29 cellular contexts compared by ENCODE assay signal in genomic region chr1:39791838-39792237, GRCh38. TPM values are rescaled to one million over a fixed set of nuclear protein-coding genes. Genes with fewer than 3 reads are reported as not detected.
"Had no signal": no experiment of that assay in that cellular context is flagged by ENCODE, and none has a peak within 500 bp of the region (broad histone marks: within the 10 kb centered on the region; RNA-seq: fewer than 3 reads in every experiment).

No MANE protein-coding gene starts in this region.

- H3K9me3 ChIP-seq: stomach, suprapubic skin, testis, thoracic aorta, thyroid gland, tibial artery, tibial nerve, transverse colon, upper lobe of left lung, upper lobe of right lung, uterus, vagina had no signal

- H3K36me3 ChIP-seq: stomach, suprapubic skin, thoracic aorta, thyroid gland, tibial artery, tibial nerve, transverse colon, upper lobe of left lung, upper lobe of right lung, uterus, vagina had no signal

- H3K27ac Mint-ChIP-seq: stimulated activated effector memory CD8-positive, alpha-beta T cell treated with anti-CD3 and anti-CD28 coated beads, Interleukin-12 subunit alpha, Interleukin-12 subunit beta, amount 100 ng/mL, for 72 hours; stimulated activated memory B cell treated with anti-CD40 and anti-IgM and Interleukin-4, amounts not matched to agents 10 μg/mL and 1 μg/mL and 100 μg/mL, for 72 hours; stimulated activated naive B cell treated with anti-CD40 and anti-IgM and Interleukin-4, amounts not matched to agents 10 μg/mL and 1 μg/mL and 100 μg/mL, for 72 hours; stimulated activated naive CD8-positive, alpha-beta T cell treated with anti-CD3 and anti-CD28 coated beads, Interleukin-15, amount 100 ng/mL, for 72 hours; stimulated activated naive CD8-positive, alpha-beta T cell treated with anti-CD3 and anti-CD28 coated beads, Interleukin-15, Interleukin-2, amounts not matched to agents 100 ng/mL and 50 ng/mL, for 24 hours; type B pancreatic cell had no signal

- H3K27me3 Mint-ChIP-seq: stimulated activated memory B cell treated with anti-CD40 and anti-IgM and Interleukin-4, amounts not matched to agents 10 μg/mL and 1 μg/mL and 100 μg/mL, for 72 hours had no signal

- H3K4me3 Mint-ChIP-seq: stimulated activated effector memory CD8-positive, alpha-beta T cell treated with anti-CD3 and anti-CD28 coated beads, Interleukin-12 subunit alpha, Interleukin-12 subunit beta, amount 100 ng/mL, for 72 hours; stimulated activated memory B cell treated with anti-CD40 and anti-IgM and Interleukin-4, amounts not matched to agents 10 μg/mL and 1 μg/mL and 100 μg/mL, for 72 hours; stimulated activated naive B cell treated with anti-CD40 and anti-IgM and Interleukin-4, amounts not matched to agents 10 μg/mL and 1 μg/mL and 100 μg/mL, for 72 hours; stimulated activated naive CD8-positive, alpha-beta T cell treated with anti-CD3 and anti-CD28 coated beads, Interleukin-15, amount 100 ng/mL, for 72 hours; stimulated activated naive CD8-positive, alpha-beta T cell treated with anti-CD3 and anti-CD28 coated beads, Interleukin-15, Interleukin-2, amounts not matched to agents 100 ng/mL and 50 ng/mL, for 24 hours had no signal

- H3K9me3 Mint-ChIP-seq: stimulated activated effector memory CD8-positive, alpha-beta T cell treated with anti-CD3 and anti-CD28 coated beads, Interleukin-12 subunit alpha, Interleukin-12 subunit beta, amount 100 ng/mL, for 72 hours; stimulated activated memory B cell treated with anti-CD40 and anti-IgM and Interleukin-4, amounts not matched to agents 10 μg/mL and 1 μg/mL and 100 μg/mL, for 72 hours; stimulated activated naive B cell treated with anti-CD40 and anti-IgM and Interleukin-4, amounts not matched to agents 10 μg/mL and 1 μg/mL and 100 μg/mL, for 72 hours; stimulated activated naive CD8-positive, alpha-beta T cell treated with anti-CD3 and anti-CD28 coated beads, Interleukin-15, amount 100 ng/mL, for 72 hours; stimulated activated naive CD8-positive, alpha-beta T cell treated with anti-CD3 and anti-CD28 coated beads, Interleukin-15, Interleukin-2, amounts not matched to agents 100 ng/mL and 50 ng/mL, for 24 hours; type B pancreatic cell had no signal

- H3K4me3 ChIP-seq: stomach, suprapubic skin, testis, thoracic aorta, thyroid gland, tibial artery, tibial nerve, transverse colon, upper lobe of left lung, upper lobe of right lung, uterus, vagina had no signal

- ATAC-seq: stimulated activated effector memory CD8-positive, alpha-beta T cell treated with anti-CD3 and anti-CD28 coated beads, Interleukin-12 subunit alpha, Interleukin-12 subunit beta, amount 100 ng/mL, for 72 hours; stimulated activated memory B cell treated with anti-CD40 and anti-IgM and Interleukin-4, amounts not matched to agents 10 μg/mL and 1 μg/mL and 100 μg/mL, for 72 hours; stimulated activated naive B cell treated with anti-CD40 and anti-IgM and Interleukin-4, amounts not matched to agents 10 μg/mL and 1 μg/mL and 100 μg/mL, for 72 hours; stimulated activated naive CD8-positive, alpha-beta T cell treated with anti-CD3 and anti-CD28 coated beads, Interleukin-15, amount 100 ng/mL, for 72 hours; stimulated activated naive CD8-positive, alpha-beta T cell treated with anti-CD3 and anti-CD28 coated beads, Interleukin-15, Interleukin-2, amounts not matched to agents 100 U/mL and 50 U/mL, for 24 hours; upper lobe of right lung had no signal

- H3K27ac ChIP-seq: stomach, suprapubic skin, testis, thoracic aorta, thyroid gland, tibial artery, tibial nerve, transverse colon, upper lobe of left lung, upper lobe of right lung, uterus, vagina had no signal

- H3K4me1 ChIP-seq: testis, upper lobe of right lung had no signal

- FAIRE-seq: urothelium cell line had no signal

- DNase-seq: stimulated activated CD4-positive, alpha-beta T cell treated with anti-CD3 and anti-CD28 coated beads, Interleukin-2, amount 100 ng/mL, for 48 hours; stimulated activated CD4-positive, alpha-beta T cell treated with anti-CD3 and anti-CD28 coated beads, Interleukin-4, amount 100 ng/mL, for 1 hour; stimulated activated CD4-positive, alpha-beta T cell treated with anti-CD3 and anti-CD28 coated beads, Interleukin-4, amount 100 ng/mL, for 24 hours; stimulated activated CD4-positive, alpha-beta T cell treated with anti-CD3 and anti-CD28 coated beads, Interleukin-4, amount 100 ng/mL, for 4 hours; stimulated activated CD8-positive, alpha-beta memory T cell treated with anti-CD3 and anti-CD28 coated beads, Interleukin-4, amount 100 ng/mL, for 48 hours; stimulated activated naive B cell treated with anti-CD40 and anti-IgM and Interleukin-4, amounts not matched to agents 10 μg/mL and 1 μg/mL and 100 μg/mL, for 72 hours; stimulated activated naive CD4-positive, alpha-beta T cell; stimulated activated naive CD4-positive, alpha-beta T cell treated with Interleukin-2 at 50 U/mL for 16 hours; stimulated activated naive CD8-positive, alpha-beta T cell treated with anti-CD3 and anti-CD28 coated beads, Interleukin-15, amount 100 ng/mL, for 72 hours; stimulated activated naive CD8-positive, alpha-beta T cell treated with anti-CD3 and anti-CD28 coated beads, Interleukin-15, Interleukin-2, amounts not matched to agents 100 U/mL and 50 U/mL, for 24 hours; stomach; substantia nigra; testis; tibial artery; transverse colon; trophoblast cell; upper lobe of left lung; upper lobe of right lung; uterus had no signal

- H3K36me3 Mint-ChIP-seq: stimulated activated effector memory CD8-positive, alpha-beta T cell treated with anti-CD3 and anti-CD28 coated beads, Interleukin-12 subunit alpha, Interleukin-12 subunit beta, amount 100 ng/mL, for 72 hours; type B pancreatic cell had no signal

RNA-seq across cellular contexts. Expression of gene OXCT2, which starts 20.7 kb away (rescaled TPM):
- total RNA-seq: vagina had no signal
